In genomic region chr1:232226197-232226681, GRCh38 we compare ENCODE assay signal across 8 cellular contexts.
DNase-seq lines count a peak whose midpoint lies in the region; ATAC-seq and TF ChIP-seq lines count a peak whose summit lies in the region.

No MANE protein-coding gene starts in this region.

- WGBS in stomach, 5 donors, result 43 to 53% (median 46%) methylated on average over 5 of the region's 5 CpGs

- H3K9ac ChIP-seq in ES-I3 (ENCODE audit: low read depth, low read length), result peak overlapping the region; percentile 28; the same call in 1 of the 2 replicates

- peaks cover 30% of the 10 kb centered on the region for H3K4me1 ChIP-seq in ES-I3 (ENCODE audit: insufficient read depth, low read length)
- H3K4me1 ChIP-seq in mucosa of descending colon (ENCODE audit: low read depth), result no peaks in the 10 kb centered on the region
- peaks cover 0 to 8% (median 0%) of the 10 kb centered on the region in 4 donors for H3K4me1 ChIP-seq in stomach

- H3K4me3 ChIP-seq in mucosa of descending colon, result no peak overlapping the region
- no peak overlapping the region for H3K4me3 ChIP-seq in stomach

- no peak for TF ChIP-seq POLR2A in stomach (IDR thresholded peaks at IDR 0.05)

- peak; percentile 78 for DNase-seq in LHCN-M2 (ENCODE audit: low read depth)
- peak; percentile 64 for DNase-seq in activated effector memory CD4-positive, alpha-beta T cell treated with anti-CD3 and anti-CD28 coated beads, Interleukin-2, amount 50 U/mL, for 16 hours
- peak in 1 of 3 donors; percentile 7 for DNase-seq in mucosa of descending colon
- no peak for DNase-seq in GM13977 (ENCODE audit: low spot score)
- no peak for DNase-seq in stomach

- in situ Hi-C loops in GM13977 (cut with MboI; ENCODE audit: low pct_unique_long_range_greater_than_20kb, low sequenced_read_pairs, unreplicated experiment), result no loop called here

- H3K27me3 ChIP-seq in stomach, result no peaks in the 10 kb centered on the region

- ATAC-seq in mucosa of descending colon (peak; percentile 53), GM21717 (IDR thresholded peaks at IDR 0.05; ENCODE audit: unreplicated experiment) (no peak), HG02623 (IDR thresholded peaks at IDR 0.05; ENCODE audit: unreplicated experiment) (no peak)

- intact Hi-C loops in mucosa of descending colon (cut with DNase I, micrococcal nuclease) (no loop called here), stomach (cut with DNase I; ENCODE audit: low total_unique reads) (no loop called here)

- TF ChIP-seq CTCF in mucosa of descending colon (IDR thresholded peaks at IDR 0.05) (no peak), GM13977 (IDR thresholded peaks at IDR 0.05; ENCODE audit: extremely low read depth, insufficient read depth, missing control alignments) (no peak), stomach (IDR thresholded peaks at IDR 0.05) (no peak)

- TF ChIP-seq EP300 in stomach (IDR thresholded peaks at IDR 0.05), result no peak

- no peaks in the 10 kb centered on the region for H3K9me3 ChIP-seq in ES-I3 (ENCODE audit: control insufficient read depth, insufficient read depth, low read length)
- H3K9me3 ChIP-seq in mucosa of descending colon, result no peaks in the 10 kb centered on the region
- H3K9me3 ChIP-seq in stomach, result no peaks in the 10 kb centered on the region

- no peak overlapping the region for H3K27ac ChIP-seq in stomach

- H3K36me3 ChIP-seq in ES-I3 (ENCODE audit: insufficient read depth, low read length) (no peaks in the 10 kb centered on the region), mucosa of descending colon (ENCODE audit: low read depth) (no peaks in the 10 kb centered on the region), stomach (no peaks in the 10 kb centered on the region)

Comparison
In these comparisons a context has a peak if more than half of its experiments do, and no peak if none do; other contexts are left out.
1. DNase-seq: peak in LHCN-M2 (single experiment) and activated effector memory CD4-positive, alpha-beta T cell treated with anti-CD3 and anti-CD28 coated beads, Interleukin-2, amount 50 U/mL, for 16 hours (single experiment); none in GM13977 (single experiment) and stomach (single experiment).